Comparison of ENCODE assay signal across 17 cellular contexts in genomic region chr2:215540646-215541045, GRCh38.
DNase-seq lines count a peak whose midpoint lies in the region; ATAC-seq and TF ChIP-seq lines count a peak whose summit lies in the region.
"Had no signal": no experiment of that assay in that cellular context is flagged by ENCODE, and none has a peak within 500 bp of the region (broad histone marks: within the 10 kb centered on the region; RNA-seq: fewer than 3 reads in every experiment).

No MANE protein-coding gene starts in this region.

- TF ChIP-seq POLR2A in IMR-90 (IDR thresholded peaks at IDR 0.05; ENCODE audit: low read depth, low read length), result no peak

- peak overlapping the region; percentile 75; the same call in 1 of the 2 replicates for H4K91ac ChIP-seq in IMR-90 (ENCODE audit: insufficient read depth, low read depth, low read length)

- H2BK20ac ChIP-seq in IMR-90 (ENCODE audit: low read depth, low read length), result peak overlapping the region; percentile 97; the same call in 1 of the 2 replicates

- H3K4me3 ChIP-seq in A673 (ENCODE audit: low read depth, low read length, poor library complexity, severe bottlenecking), result no peak overlapping the region
- no peak overlapping the region for H3K4me3 ChIP-seq in IMR-90 (ENCODE audit: insufficient read depth, low read depth, low read length)
- no peak overlapping the region for H3K4me3 ChIP-seq in choroid plexus epithelial cell (ENCODE audit: low read depth, low read length)
- H3K4me3 ChIP-seq: prostate gland, tibial nerve had no signal

- H3K4me1 ChIP-seq in A673 (ENCODE audit: insufficient read depth, low read length, poor library complexity, severe bottlenecking), result peaks cover 55% of the 10 kb centered on the region
- peaks cover 11% of the 10 kb centered on the region for H3K4me1 ChIP-seq in IMR-90 (ENCODE audit: control insufficient read depth, insufficient read depth, low read length)
- H3K4me1 ChIP-seq: prostate gland had no signal

- H2AK9ac ChIP-seq in IMR-90 (replicated peaks; ENCODE audit: low read depth, low read length, poor library complexity), result no peak overlapping the region

- peak overlapping the region; percentile 77 to 89; a peak in 3 of 4 replicates for H4K8ac ChIP-seq in IMR-90 (ENCODE audit: low read depth in 2 of 2, low read length in 2 of 2)

- H2AK5ac ChIP-seq in IMR-90 (ENCODE audit: low read depth, low read length), result no peak overlapping the region

- H3K27ac ChIP-seq in A673 (ENCODE audit: low read depth, low read length, poor library complexity, severe bottlenecking), result peak overlapping the region; percentile 73
- peak overlapping the region; percentile 56; the same call in 1 of the 2 replicates for H3K27ac ChIP-seq in IMR-90 (ENCODE audit: insufficient read depth, low read length)
- H3K27ac ChIP-seq: prostate gland had no signal

- dilution Hi-C loops in IMR-90 (cut with HindIII; ENCODE audit: low sequenced_read_pairs, unreplicated experiment), result no loop called here

- TF ChIP-seq CTCF in A673 (conservative IDR thresholded peaks at IDR 0.05; ENCODE audit: low read depth, low read length) (no peak), IMR-90 (conservative IDR thresholded peaks at IDR 0.05; ENCODE audit: low read depth, low read length) (no peak), choroid plexus epithelial cell (conservative IDR thresholded peaks at IDR 0.05; ENCODE audit: low read depth, low read length) (no peak), omental fat pad (IDR thresholded peaks at IDR 0.05) (no peak)

- peak; percentile 57 for DNase-seq in A673 (ENCODE audit: low spot score)
- peak; percentile 97 for DNase-seq in IMR-90
- DNase-seq in choroid plexus epithelial cell (ENCODE audit: low read depth), result peak; percentile 95
- DNase-seq in iris pigment epithelial cell (ENCODE audit: low read depth), result peak; percentile 94
- DNase-seq in NCI-H2227 treated with DMSO at 0.1 percent for 48 hours (lab: John Stamatoyannopoulos, UW), result no peak
- DNase-seq in omental fat pad (ENCODE audit: low spot score), result no peak
- DNase-seq in head of caudate nucleus, result no peak
- DNase-seq: activated T-cell treated with anti-CD3 and anti-CD28 coated beads, Interleukin-2, amount 50 U/mL, for 24 hours; AML-193; caudate nucleus; GF-D8; NCI-H1092 treated with DMSO at 0.1 percent for 48 hours; NCI-H510A; SHP77 had no signal

- no peak overlapping the region; the same call in 1 of the 2 replicates for H3K23ac ChIP-seq in IMR-90 (ENCODE audit: low read depth, low read length)

- H3K9ac ChIP-seq in IMR-90 (ENCODE audit: low read depth, low read length), result no peak overlapping the region

- H3K27me3 ChIP-seq in A673 (replicated peaks; ENCODE audit: insufficient read depth, low read depth, low read length, poor library complexity), result no peaks in the 10 kb centered on the region
- H3K27me3 ChIP-seq in IMR-90 (ENCODE audit: control insufficient read depth, insufficient read depth, low read length), result no peaks in the 10 kb centered on the region
- H3K27me3 ChIP-seq: tibial nerve had no signal

- peak overlapping the region; percentile 95; the same call in 1 of the 3 replicates for H2BK15ac ChIP-seq in IMR-90 (ENCODE audit: low read depth, low read length)

- peak; percentile 73 for ATAC-seq in IMR-90 (ENCODE audit: low read depth)
- no peak for ATAC-seq in omental fat pad (ENCODE audit: low FRiP score)
- no peak for ATAC-seq in GM18861 (IDR thresholded peaks at IDR 0.05; ENCODE audit: unreplicated experiment)

- H3K79me1 ChIP-seq in IMR-90 (ENCODE audit: low read depth in 1 of 2, low read length in 2 of 2), result no peaks in the 10 kb centered on the region

- no peaks in the 10 kb centered on the region; the same call in 1 of the 2 replicates for H3K9me1 ChIP-seq in IMR-90 (ENCODE audit: insufficient read depth, low read length)

- H3K4me2 ChIP-seq in IMR-90 (ENCODE audit: low read depth, low read length), result no peak overlapping the region

- peak overlapping the region; percentile 69; the same call in 1 of the 2 replicates for H3K4ac ChIP-seq in IMR-90 (ENCODE audit: low read depth, low read length)

- no peak for TF ChIP-seq RAD21 in IMR-90 (IDR thresholded peaks at IDR 0.05; ENCODE audit: low read length)

- no peak overlapping the region for H2AFZ ChIP-seq in IMR-90 (replicated peaks; ENCODE audit: low read length, poor library complexity)

- CTCF ChIA-PET in A673 (lab: Charles Lee) (no interaction called here), IMR-90 (lab: Yijun Ruan, JAX) (no interaction called here)

- intact Hi-C loops in A673 (cut with micrococcal nuclease; ENCODE audit: unreplicated experiment) (no loop called here), IMR-90 (cut with micrococcal nuclease) (no loop called here), head of caudate nucleus (cut with DNase I) (no loop called here)

- H4K20me1 ChIP-seq in IMR-90 (ENCODE audit: insufficient read depth, low read length), result no peaks in the 10 kb centered on the region

- no peaks in the 10 kb centered on the region for H3K9me3 ChIP-seq in A673 (ENCODE audit: low read depth, low read length, poor library complexity, severe bottlenecking)
- H3K9me3 ChIP-seq in IMR-90 (ENCODE audit: control insufficient read depth, insufficient read depth, low read length), result no peaks in the 10 kb centered on the region
- H3K9me3 ChIP-seq: prostate gland, tibial nerve had no signal

- H3K18ac ChIP-seq in IMR-90 (ENCODE audit: low read depth, low read length), result peak overlapping the region; percentile 99

- peak overlapping the region; percentile 98 for H2BK5ac ChIP-seq in IMR-90 (ENCODE audit: low read depth, low read length, poor library complexity, severe bottlenecking)

- peak overlapping the region; percentile 93; the same call in 1 of the 2 replicates for H3K14ac ChIP-seq in IMR-90 (replicated peaks; ENCODE audit: low read depth, low read length)

- no peak overlapping the region; the same call in 1 of the 2 replicates for H4K5ac ChIP-seq in IMR-90 (ENCODE audit: low read depth, low read length)

- in situ Hi-C loops in IMR-90 (cut with MboI; ENCODE audit: low sequenced_read_pairs), result no loop called here

- POLR2A ChIA-PET in A673 (lab: Charles Lee; ENCODE audit: low non-redundant PET) (no interaction called here), IMR-90 (lab: Charles Lee; ENCODE audit: unreplicated experiment) (no interaction called here)

- H3K56ac ChIP-seq in IMR-90 (ENCODE audit: extremely low read depth, insufficient read depth, low read length), result peak overlapping the region; percentile 53

- no peaks in the 10 kb centered on the region for H3K36me3 ChIP-seq in A673 (ENCODE audit: insufficient read depth, low read length, poor library complexity, severe bottlenecking)
- no peaks in the 10 kb centered on the region for H3K36me3 ChIP-seq in IMR-90 (ENCODE audit: control insufficient read depth, insufficient read depth, low read length)
- H3K36me3 ChIP-seq: prostate gland, tibial nerve had no signal

- BruUV-seq in A673 (replicated peaks; lab: Mats Ljungman, UMichigan) (no TSS peak), IMR-90 (replicated peaks; lab: Mats Ljungman, UMichigan) (no TSS peak)

- WGBS in IMR-90 (ENCODE audit: extremely low coverage in 2 of 2, insufficient read length in 1 of 2), 2 experiments, result no CpG with 5 or more reads among the region's 1 CpG

- H2BK120ac ChIP-seq in IMR-90 (ENCODE audit: low read depth, low read length), result peak overlapping the region; percentile 84; the same call in 1 of the 2 replicates

TF ChIP-seq in IMR-90, 13 proteins besides CTCF, POLR2A, EP300 and RAD21:
- peak; percentile 42; the same call in 1 of the 2 replicates for TF ChIP-seq FOS (IDR thresholded peaks at IDR 0.05; ENCODE audit: low read depth, low read length)
- peak; percentile 57 for TF ChIP-seq CEBPB (IDR thresholded peaks at IDR 0.05; ENCODE audit: low read depth, low read length)
- no peak for TF ChIP-seq SMC3 (IDR thresholded peaks at IDR 0.05; ENCODE audit: low read depth, low read length)

Comparison
In these comparisons a context has a peak if more than half of its experiments do, and no peak if none do; other contexts are left out.
1. DNase-seq: peak in A673 (single experiment), IMR-90 (single experiment), choroid plexus epithelial cell (single experiment) and iris pigment epithelial cell (single experiment); none in NCI-H2227 treated with DMSO at 0.1 percent for 48 hours (single experiment), omental fat pad (single experiment) and head of caudate nucleus (0 of 42).